Comparison of ENCODE assay signal across 34 cellular contexts in genomic region chrX:139724626-139725025, GRCh38. TPM values are rescaled to one million over a fixed set of nuclear protein-coding genes. Genes with fewer than 3 reads are reported as not detected.
"Had no signal": no experiment of that assay in that cellular context is flagged by ENCODE, and none has a peak within 500 bp of the region (broad histone marks: within the 10 kb centered on the region; RNA-seq: fewer than 3 reads in every experiment).

No MANE protein-coding gene starts in this region.

- H3K4me3 Mint-ChIP-seq: activated B cell treated with CpG ODN at 0.5 μM for 24 hours; activated CD4-positive, alpha-beta memory T cell treated with anti-CD3 and anti-CD28 coated beads for 36 hours; activated naive CD4-positive, alpha-beta T cell treated with anti-CD3 and anti-CD28 coated beads for 36 hours; activated T-cell treated with anti-CD3 and anti-CD28 coated beads, Interleukin-2, amount 50 U/mL, for 4 hours; activated T-helper 1 cell treated with anti-CD3 and anti-CD28 coated beads, Interleukin-12 subunit alpha, Interleukin-12 subunit beta, Interleukin-2, Interleukin-4 antibody, amounts not matched to agents 30 ng/mL and 10 ng/mL and 1 ng/mL, durations not matched to agents 14 hours and 24 hours and 36 hours; brain had no signal

- FAIRE-seq: bronchial epithelial cell had no signal

- H3K27ac Mint-ChIP-seq: activated B cell treated with CpG ODN at 0.5 μM for 24 hours; activated CD4-positive, alpha-beta memory T cell treated with anti-CD3 and anti-CD28 coated beads for 36 hours; activated naive CD4-positive, alpha-beta T cell treated with anti-CD3 and anti-CD28 coated beads for 36 hours; activated naive CD4-positive, alpha-beta T cell treated with anti-CD3 and anti-CD28 coated beads, Interleukin-2, amount 50 U/mL, for 72 hours; activated T-helper 1 cell treated with anti-CD3 and anti-CD28 coated beads, Interleukin-12 subunit alpha, Interleukin-12 subunit beta, Interleukin-2, Interleukin-4 antibody, amounts not matched to agents 30 ng/mL and 10 ng/mL and 1 ng/mL, durations not matched to agents 14 hours and 24 hours and 36 hours; brain had no signal

- H3K36me3 ChIP-seq: ascending aorta had no signal

- H3K9me3 ChIP-seq: ascending aorta had no signal

- H3K4me1 ChIP-seq: ascending aorta had no signal

- H3K9ac ChIP-seq: KMS-11 had no signal

- H3K27me3 Mint-ChIP-seq: activated B cell treated with CpG ODN at 0.5 μM for 24 hours; activated CD4-positive, alpha-beta memory T cell treated with anti-CD3 and anti-CD28 coated beads for 36 hours; brain had no signal

- H3K9me3 Mint-ChIP-seq: activated B cell treated with CpG ODN at 0.5 μM for 24 hours; activated CD4-positive, alpha-beta memory T cell treated with anti-CD3 and anti-CD28 coated beads for 36 hours; activated naive CD4-positive, alpha-beta T cell treated with anti-CD3 and anti-CD28 coated beads for 36 hours; activated naive CD4-positive, alpha-beta T cell treated with anti-CD3 and anti-CD28 coated beads, Interleukin-2, amount 50 U/mL, for 72 hours; activated T-cell treated with anti-CD3 and anti-CD28 coated beads, Interleukin-2, amount 50 U/mL, for 4 hours; activated T-helper 1 cell treated with anti-CD3 and anti-CD28 coated beads, Interleukin-12 subunit alpha, Interleukin-12 subunit beta, Interleukin-2, Interleukin-4 antibody, amounts not matched to agents 30 ng/mL and 10 ng/mL and 1 ng/mL, durations not matched to agents 14 hours and 24 hours and 36 hours; brain had no signal

- H3K27ac ChIP-seq: ascending aorta, VCaP had no signal

- H3K4me3 ChIP-seq: ascending aorta had no signal

- DNase-seq: activated B cell treated with CpG ODN at 0.5 μM for 24 hours; activated CD4-positive, alpha-beta memory T cell treated with anti-CD3 and anti-CD28 coated beads for 36 hours; activated CD4-positive, alpha-beta T cell treated with anti-CD3 and anti-CD28 coated beads for 4 hours; activated CD4-positive, alpha-beta T cell treated with anti-CD3 and anti-CD28 coated beads, Interleukin-2, amount 50 U/mL, for 1 hour; activated CD4-positive, CD25-positive, alpha-beta regulatory T cell treated with anti-CD3 and anti-CD28 coated beads, Interleukin-2, amount 50 U/mL, for 72 hours; activated CD8-positive, alpha-beta memory T cell treated with anti-CD3 and anti-CD28 coated beads, Interleukin-2, amount 50 U/mL, for 4 hours; activated gamma-delta T cell treated with Interleukin-2 at 50 U/mL for 16 hours; activated naive CD4-positive, alpha-beta T cell treated with anti-CD3 and anti-CD28 coated beads for 36 hours; activated T-cell treated with anti-CD3 and anti-CD28 coated beads for 4 hours; activated T-cell treated with anti-CD3 and anti-CD28 coated beads, Interleukin-2, amount 50 U/mL, for 4 hours; amygdala; central memory CD4-positive, alpha-beta T cell; MM.1S; MV-4-11; NCI-H1092; NCI-H1436 treated with DMSO at 0.1 percent for 48 hours; NCI-H1694 treated with DMSO at 0.1 percent for 48 hours; NCI-H2029; NCI-H510A; NCI-H526; NCI-H748 treated with DMSO at 0.1 percent for 48 hours; OCI-M1; Right ventricle myocardium superior; SW 1271; T-helper 1 cell; T-helper 2 cell; T-helper 9 cell had no signal

- ATAC-seq: activated naive CD4-positive, alpha-beta T cell treated with anti-CD3 and anti-CD28 coated beads, Interleukin-2, amount 50 U/mL, for 72 hours; activated T-cell treated with anti-CD3 and anti-CD28 coated beads, Interleukin-2, amount 50 U/mL, for 4 hours had no signal

- H3K4me1 Mint-ChIP-seq: brain had no signal

- H3K27me3 ChIP-seq: ascending aorta had no signal

RNA-seq across cellular contexts. Expression of gene MCF2, which starts 16.7 kb away (rescaled TPM):
- total RNA-seq: ascending aorta had no signal
